9 cellular contexts compared by ENCODE assay signal in the genomic region with DNA sequence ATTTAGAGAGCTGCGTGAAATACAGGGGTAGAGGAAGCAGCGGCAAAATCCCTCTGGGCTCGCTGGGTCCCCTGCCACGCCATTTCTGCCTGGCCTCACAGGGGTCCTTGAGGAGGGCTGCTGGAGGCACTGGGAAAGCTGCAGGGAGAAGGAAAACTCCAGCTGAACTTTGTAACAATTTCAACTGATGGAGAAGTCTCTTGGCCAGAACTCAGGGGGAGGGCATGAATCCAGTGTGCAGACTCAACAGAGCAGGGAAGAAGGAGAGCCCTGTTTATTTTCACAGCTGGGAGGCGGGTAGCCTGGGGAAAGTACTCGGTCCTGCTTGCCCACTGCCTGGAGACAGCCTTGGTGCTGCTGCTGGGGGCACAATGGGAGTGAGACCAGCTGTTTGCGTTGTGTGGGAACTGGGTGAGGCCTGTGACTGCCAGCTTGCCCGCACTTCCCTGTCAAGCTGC.
A peak's percentile ranks its signal among the peaks of the same experiment; 100 is the strongest.
DNase-seq lines count a peak whose midpoint lies in the region; ATAC-seq and TF ChIP-seq lines count a peak whose summit lies in the region.
"Had no signal": no experiment of that assay in that cellular context is flagged by ENCODE, and none has a peak within 500 bp of the region (broad histone marks: within the 10 kb centered on the region; RNA-seq: fewer than 3 reads in every experiment).

No MANE protein-coding gene starts in this region.

- peak; percentile 91 to 93 for ATAC-seq in left cardiac atrium
- peak; percentile 92 for ATAC-seq in sciatic nerve
- no peak for ATAC-seq in HG02970 (IDR thresholded peaks at IDR 0.05; ENCODE audit: low FRiP score, unreplicated experiment)
- no peak for ATAC-seq in GM18519 (IDR thresholded peaks at IDR 0.05; ENCODE audit: low FRiP score, unreplicated experiment)

- intact Hi-C loops in left cardiac atrium (cut with DNase I), result no loop called here
- intact Hi-C loops in sciatic nerve (cut with DNase I), result no loop called here

- peak overlapping the region; percentile 33; the same call in 1 of the 2 replicates for H3K27ac ChIP-seq in VCaP

- peak; percentile 4 for DNase-seq in GOT3 (lab: John Stamatoyannopoulos, UW)
- peak; percentile 31 for DNase-seq in left cardiac atrium
- DNase-seq in sciatic nerve (ENCODE audit: low spot score), result peak; percentile 62
- DNase-seq in HuH-7.5 (ENCODE audit: low spot score), result no peak
- DNase-seq in NCI-H2029 treated with DMSO at 0.1 percent for 48 hours (lab: John Stamatoyannopoulos, UW), result no peak
- DNase-seq: DMS 273 treated with DMSO at 0.1 percent for 48 hours had no signal

- no peak for TF ChIP-seq CTCF in VCaP (conservative IDR thresholded peaks at IDR 0.05)

Comparison
In these comparisons a context has a peak if more than half of its experiments do, and no peak if none do; other contexts are left out.
1. DNase-seq: peak in GOT3 (single experiment), left cardiac atrium (single experiment) and sciatic nerve (single experiment); none in HuH-7.5 (single experiment) and NCI-H2029 treated with DMSO at 0.1 percent for 48 hours (single experiment).
2. ATAC-seq: peak in left cardiac atrium (2 of 2) and sciatic nerve (single experiment); none in HG02970 (single experiment) and GM18519 (single experiment).